ENCODE assay signal across 26 cellular contexts in genomic region chr6:12450446-12450845, GRCh38.
"Had no signal": no experiment of that assay in that cellular context is flagged by ENCODE, and none has a peak within 500 bp of the region (broad histone marks: within the 10 kb centered on the region; RNA-seq: fewer than 3 reads in every experiment).

No MANE protein-coding gene starts in this region.

- FAIRE-seq: bronchial epithelial cell, TTC549 had no signal

- ATAC-seq: activated CD8-positive, alpha-beta memory T cell treated with anti-CD3 and anti-CD28 coated beads, Interleukin-2, amount 10 ng/mL, durations not matched to agents 7 days and 5 days; activated naive CD8-positive, alpha-beta T cell treated with anti-CD3 and anti-CD28 coated beads, Interleukin-2, amount 50 U/mL, for 24 hours; body of pancreas; T-helper 17 cell had no signal

- H3K27me3 ChIP-seq: ascending aorta, body of pancreas, Peyer's patch had no signal

- H3K27ac ChIP-seq: ascending aorta, body of pancreas, Peyer's patch had no signal

- H3K36me3 ChIP-seq: ascending aorta, Peyer's patch had no signal

- H3K9me3 ChIP-seq: body of pancreas had no signal

- DNase-seq: activated B cell treated with CpG ODN at 0.5 μM for 24 hours; activated CD4-positive, alpha-beta T cell treated with anti-CD3 and anti-CD28 coated beads for 1 hour; activated CD4-positive, alpha-beta T cell treated with anti-CD3 and anti-CD28 coated beads, Interleukin-2, amount 10 ng/mL, durations not matched to agents 24 days and 14 days; activated CD4-positive, alpha-beta T cell treated with anti-CD3 and anti-CD28 coated beads, Interleukin-2, amount 50 U/mL, for 48 hours; activated CD8-positive, alpha-beta memory T cell treated with anti-CD3 and anti-CD28 coated beads, Interleukin-2, amount 10 ng/mL, durations not matched to agents 7 days and 5 days; activated effector memory CD4-positive, alpha-beta T cell treated with anti-CD3 and anti-CD28 coated beads, Interleukin-2, amount 50 U/mL, for 16 hours; activated naive CD4-positive, alpha-beta T cell treated with Interleukin-2 at 50 U/mL for 16 hours; activated naive CD8-positive, alpha-beta T cell treated with anti-CD3 and anti-CD28 coated beads, Interleukin-2, amount 50 U/mL, for 24 hours; activated T-cell treated with anti-CD3 and anti-CD28 coated beads, Interleukin-2, amount 50 U/mL, for 24 hours; amniotic stem cell; body of pancreas; central memory CD4-positive, alpha-beta T cell; Kasumi-1; NCI-H1048; NCI-H146; NCI-H187 treated with DMSO at 0.1 percent for 48 hours; NCI-H2081 treated with DMSO at 0.1 percent for 48 hours; NCI-H446; NCI-H524; Peyer's patch; SHP77 treated with DMSO at 0.1 percent for 48 hours; T-helper 17 cell; T1000 had no signal

- H3K4me3 ChIP-seq: ascending aorta, body of pancreas, Peyer's patch had no signal

- H3K4me1 ChIP-seq: ascending aorta, body of pancreas, Peyer's patch had no signal
